In the genomic region with DNA sequence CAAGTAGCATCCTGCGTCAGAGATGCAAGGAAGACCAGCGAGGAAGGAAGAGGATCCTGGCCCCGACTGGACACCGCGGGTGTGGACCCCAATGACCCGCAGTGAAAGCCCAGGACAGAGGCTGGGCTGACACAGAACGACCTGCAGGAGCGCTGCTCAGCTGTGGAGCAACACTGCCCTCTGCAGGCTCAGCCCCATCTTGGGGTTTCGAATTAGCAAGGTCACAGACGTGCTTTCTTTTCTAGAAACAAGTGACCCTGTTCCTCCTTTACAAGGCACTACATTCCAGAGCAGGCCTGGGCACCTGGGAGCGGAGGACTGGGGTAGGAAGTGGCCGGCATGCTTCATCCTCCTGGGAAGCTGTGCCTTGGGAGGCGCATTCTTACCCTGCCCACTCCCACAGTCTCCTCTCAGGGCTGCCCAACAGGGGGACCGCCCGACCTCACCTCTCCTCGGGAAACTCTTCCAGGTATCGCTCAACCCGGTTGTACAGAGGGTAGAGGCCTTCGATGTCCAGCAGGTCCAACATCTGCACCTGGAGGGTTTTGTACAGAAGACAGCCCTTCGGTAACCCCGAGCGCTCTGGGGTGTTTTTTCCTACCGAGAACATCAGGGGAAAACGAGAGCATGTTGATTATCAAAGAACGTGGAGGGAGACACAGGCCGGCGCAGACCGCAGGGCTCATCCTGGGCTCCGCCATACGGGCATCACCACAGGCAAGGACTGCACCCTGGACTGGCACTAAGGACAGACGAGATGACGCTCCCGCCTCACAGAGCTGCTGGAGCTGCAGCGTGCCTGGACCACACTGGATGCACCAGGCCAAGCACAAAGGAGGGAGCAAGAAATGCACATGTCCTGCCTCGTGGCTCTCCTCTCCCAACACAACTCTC, we compare ENCODE assay signal across 8 cellular contexts. TPM values are rescaled to one million over a fixed set of nuclear protein-coding genes. Genes with fewer than 3 reads are reported as not detected.
A peak's percentile ranks its signal among the peaks of the same experiment; 100 is the strongest.
DNase-seq lines count a peak whose midpoint lies in the region; ATAC-seq, FAIRE-seq and TF ChIP-seq lines count a peak whose summit lies in the region.

No MANE protein-coding gene starts in this region.

- H3K27me3 ChIP-seq in bronchial epithelial cell (ENCODE audit: control insufficient read depth, insufficient read depth, low read length) (no peaks in the 10 kb centered on the region), keratinocyte (ENCODE audit: control insufficient read depth, extremely low read depth, insufficient read depth, low read length) (no peaks in the 10 kb centered on the region)

- peak; percentile 90 for FAIRE-seq in GM18507 (lab: Jason Lieb, UNC)
- FAIRE-seq in bronchial epithelial cell (lab: Jason Lieb, UNC): peak; percentile 70
- peak; percentile 76 for FAIRE-seq in keratinocyte (lab: Jason Lieb, UNC)

- no peak overlapping the region for H3K27ac Mint-ChIP-seq in activated B cell treated with CpG ODN at 0.5 μM for 24 hours

- no peak overlapping the region for H3K27ac ChIP-seq in keratinocyte (ENCODE audit: control insufficient read depth, insufficient read depth, low read length)

- no peak for TF ChIP-seq POLR2A in GM18505 (IDR thresholded peaks at IDR 0.05; ENCODE audit: borderline replicate concordance, extremely low read depth, insufficient read depth, insufficient read length)

- TF ChIP-seq CTCF in activated B cell treated with CpG ODN at 0.5 μM for 24 hours (IDR thresholded peaks at IDR 0.05) (no peak), bronchial epithelial cell (IDR thresholded peaks at IDR 0.05; ENCODE audit: insufficient read depth, low read length, severe bottlenecking) (peak; percentile 99), keratinocyte (optimal IDR thresholded peaks at IDR 0.05 in 1 of 3, IDR thresholded peaks at IDR 0.05 in 1 of 3, conservative IDR thresholded peaks at IDR 0.05 in 1 of 3; ENCODE audit: extremely low read depth in 1 of 3, insufficient read depth in 2 of 3, low read length in 3 of 3) (peak; percentile 97 to 98 (median 98))

- no peak overlapping the region for H3K4me3 Mint-ChIP-seq in activated B cell treated with CpG ODN at 0.5 μM for 24 hours

- no peaks in the 10 kb centered on the region for H3K4me1 ChIP-seq in keratinocyte (ENCODE audit: control insufficient read depth, extremely low read depth, insufficient read depth, low read length)

- no peak overlapping the region for H2AFZ ChIP-seq in keratinocyte (ENCODE audit: control insufficient read depth, low read length)

- peaks cover 88% of the 10 kb centered on the region for H3K36me3 Mint-ChIP-seq in activated B cell treated with CpG ODN at 0.5 μM for 24 hours (ENCODE audit: low read depth)

- H3K9me3 Mint-ChIP-seq in activated B cell treated with CpG ODN at 0.5 μM for 24 hours: no peaks in the 10 kb centered on the region

- H3K9me1 ChIP-seq in keratinocyte (ENCODE audit: control insufficient read depth, extremely low read depth, insufficient read depth, low read length): no peaks in the 10 kb centered on the region

- H3K27me3 Mint-ChIP-seq in activated B cell treated with CpG ODN at 0.5 μM for 24 hours: no peaks in the 10 kb centered on the region

- CTCF ChIA-PET in activated B cell treated with CpG ODN at 0.5 μM for 24 hours (lab: Charles Lee): interaction anchor here (0.8 to 1.8 kb wide), 3 partner anchors 13 to 495 kb away, joined by 3 to 18 read pairs (median 3); partner anchors contain the start of gene IPPK

- in situ Hi-C loops in ACHN (cut with HindIII; ENCODE audit: low pct_ligation_motif_present, low pct_unique_long_range_greater_than_20kb, low sequenced_read_pairs): no loop called here

- no peaks in the 10 kb centered on the region for H3K4me1 Mint-ChIP-seq in activated B cell treated with CpG ODN at 0.5 μM for 24 hours

- POLR2A ChIA-PET in activated B cell treated with CpG ODN at 0.5 μM for 24 hours (lab: Charles Lee): no interaction called here

- no peaks in the 10 kb centered on the region for H4K20me1 ChIP-seq in keratinocyte (ENCODE audit: control insufficient read depth, extremely low read depth, insufficient read depth, low read length)

- H3K36me3 ChIP-seq in bronchial epithelial cell (ENCODE audit: control insufficient read depth, insufficient read depth, low read length): peaks cover 38% of the 10 kb centered on the region
- H3K36me3 ChIP-seq in keratinocyte (ENCODE audit: control insufficient read depth in 2 of 2, extremely low read depth in 1 of 2, insufficient read depth in 2 of 2, low read length in 2 of 2): peaks cover 47 to 57% of the 10 kb centered on the region in 2 experiments

- intact Hi-C loops in activated B cell treated with CpG ODN at 0.5 μM for 24 hours (cut with micrococcal nuclease): loop anchor here (1.0 to 10.0 kb wide), 4 partner anchors 310 to 1720 kb away; partner anchors contain the start of genes CENPP and NOL8

- dilution Hi-C loops in keratinocyte (cut with MboI; ENCODE audit: extremely low pct_ligation_motif_present, low sequenced_read_pairs): no loop called here

- H3K4me3 ChIP-seq in bronchial epithelial cell (ENCODE audit: low read depth, low read length) (no peak overlapping the region), keratinocyte (ENCODE audit: control insufficient read depth in 2 of 3, extremely low read depth in 1 of 3, insufficient read depth in 2 of 3, low read depth in 1 of 3, low read length in 3 of 3) (no peak overlapping the region)

- H3K4me2 ChIP-seq in keratinocyte (ENCODE audit: control insufficient read depth, extremely low read depth, insufficient read depth, low read depth, low read length): no peak overlapping the region

- peaks cover 2% of the 10 kb centered on the region for H3K79me2 ChIP-seq in keratinocyte (ENCODE audit: control insufficient read depth, insufficient read depth, low read length)

- DNase-seq in ACHN: peak; percentile 66
- DNase-seq in GM18507 (ENCODE audit: extremely low spot score, insufficient read length, low read depth): peak; percentile 60
- DNase-seq in NCI-H1105 treated with DMSO at 0.1 percent for 48 hours (lab: John Stamatoyannopoulos, UW): peak; percentile 3
- DNase-seq in activated B cell treated with CpG ODN at 0.5 μM for 24 hours: peak; percentile 41
- peak; percentile 63 for DNase-seq in bronchial epithelial cell (ENCODE audit: low read depth)
- no peak for DNase-seq in keratinocyte (ENCODE audit: low read depth, low spot score)
- peak; percentile 30 to 45 (median 44) for DNase-seq in stimulated activated CD4-positive, alpha-beta T cell treated with anti-CD3 and anti-CD28 coated beads, Interleukin-1b, Interleukin-23, amount 100 ng/mL, for 24 hours (ENCODE audit: low read depth in 4 of 4, low spot score in 1 of 4)

- no peak overlapping the region for H3K9ac ChIP-seq in keratinocyte (ENCODE audit: control insufficient read depth, extremely low read depth, insufficient read depth, low read length)

- no peaks in the 10 kb centered on the region for H3K9me3 ChIP-seq in keratinocyte (ENCODE audit: control insufficient read depth, low read depth, low read length)

- ATAC-seq in activated B cell treated with CpG ODN at 0.5 μM for 24 hours (ENCODE audit: low read depth) (peak; percentile 81), GM18505 (IDR thresholded peaks at IDR 0.05; ENCODE audit: unreplicated experiment) (no peak)

RNA-seq across cellular contexts. Expression of gene IPPK, which starts 35.0 kb away (rescaled TPM):
- total RNA-seq in activated B cell treated with CpG ODN at 0.5 μM for 24 hours: 9.7 and 9.8 TPM in 2 replicates
- 27.6 and 38.8 TPM in 2 replicates for total RNA-seq in bronchial epithelial cell
- 27.5 to 34.9 TPM (median 32.4 TPM) in 3 replicates for polyA plus RNA-seq in keratinocyte
- polyA plus RNA-seq in keratinocyte (2011; ENCODE audit: low read depth): 44.5 TPM
- 28.0 and 37.9 TPM in 2 replicates for polyA plus RNA-seq in keratinocyte (2011; cell fraction: cytosol; rRNA removed)
- polyA plus RNA-seq in keratinocyte (2011; cell fraction: nucleus; rRNA removed): 68.1 and 79.2 TPM in 2 replicates
- 12.7 and 34.4 TPM in 2 replicates for polyA plus RNA-seq in keratinocyte (2012; ENCODE audit: low replicate concordance)
- 49.3 to 86.7 TPM (median 68.7 TPM) in 3 replicates for polyA minus RNA-seq in keratinocyte
- polyA minus RNA-seq in keratinocyte (2011; cell fraction: cytosol; rRNA and poly(A)+ RNA removed): 26.9 TPM
- 26.9 and 42.7 TPM in 2 replicates for polyA minus RNA-seq in keratinocyte (2011; cell fraction: nucleus; rRNA and poly(A)+ RNA removed)
